8 cellular contexts compared by ENCODE assay signal in genomic region chr4:128288689-128289106, GRCh38. TPM values are rescaled to one million over a fixed set of nuclear protein-coding genes. Genes with fewer than 3 reads are reported as not detected.
DNase-seq lines count a peak whose midpoint lies in the region; ATAC-seq lines count a peak whose summit lies in the region.

No MANE protein-coding gene starts in this region.

- POLR2A ChIA-PET in naive thymus-derived CD4-positive, alpha-beta T cell (lab: Charles Lee), result interaction anchor here (1.1 to 3.3 kb wide), 3 partner anchors 228 to 324 kb away, joined by 4 to 13 read pairs (median 10); partner anchors contain the start of genes ABHD18, LARP1B and MFSD8

- H3K36me3 Mint-ChIP-seq in effector memory CD8-positive, alpha-beta T cell (ENCODE audit: insufficient read depth), result peaks cover 25% of the 10 kb centered on the region
- peaks cover 0 to 11% (median 4%) of the 10 kb centered on the region in 5 donors for H3K36me3 Mint-ChIP-seq in naive thymus-derived CD4-positive, alpha-beta T cell

- peak; percentile 30 for ATAC-seq in effector memory CD8-positive, alpha-beta T cell (replicated peaks)
- ATAC-seq in naive thymus-derived CD4-positive, alpha-beta T cell, result peak; percentile 31
- no peak for ATAC-seq in GM18909 (IDR thresholded peaks at IDR 0.05; ENCODE audit: poor library complexity, unreplicated experiment)

- H3K4me1 Mint-ChIP-seq in effector memory CD8-positive, alpha-beta T cell (ENCODE audit: low read depth in 2 of 2), result peaks cover 16 to 36% of the 10 kb centered on the region in 2 donors
- H3K4me1 Mint-ChIP-seq in naive thymus-derived CD4-positive, alpha-beta T cell, result peaks cover 24 to 47% (median 43%) of the 10 kb centered on the region in 7 donors

- H3K9me3 Mint-ChIP-seq in effector memory CD8-positive, alpha-beta T cell, result no peaks in the 10 kb centered on the region
- no peaks in the 10 kb centered on the region for H3K9me3 Mint-ChIP-seq in naive thymus-derived CD4-positive, alpha-beta T cell

- H3K27me3 Mint-ChIP-seq in effector memory CD8-positive, alpha-beta T cell, result no peaks in the 10 kb centered on the region
- no peaks in the 10 kb centered on the region for H3K27me3 Mint-ChIP-seq in naive thymus-derived CD4-positive, alpha-beta T cell

- no peaks in the 10 kb centered on the region for H3K9me3 ChIP-seq in naive thymus-derived CD4-positive, alpha-beta T cell (ENCODE audit: control insufficient read depth in 2 of 3, low read length in 3 of 3)

- H3K4me3 ChIP-seq in naive thymus-derived CD4-positive, alpha-beta T cell (ENCODE audit: low read length), result peak overlapping the region; percentile 88

- peaks cover 12 to 25% of the 10 kb centered on the region in 2 donors for H3K4me1 ChIP-seq in naive thymus-derived CD4-positive, alpha-beta T cell (ENCODE audit: control insufficient read depth in 2 of 2, insufficient read depth in 2 of 2, low read length in 2 of 2)

- peak overlapping the region; percentile 88 to 97 for H3K4me3 Mint-ChIP-seq in effector memory CD8-positive, alpha-beta T cell
- H3K4me3 Mint-ChIP-seq in naive thymus-derived CD4-positive, alpha-beta T cell, result peak overlapping the region; percentile 81 to 98 (median 87)

- H3K27me3 ChIP-seq in naive thymus-derived CD4-positive, alpha-beta T cell (ENCODE audit: control insufficient read depth in 2 of 2, insufficient read depth in 2 of 2, low read length in 2 of 2), result no peaks in the 10 kb centered on the region

- H3K36me3 ChIP-seq in naive thymus-derived CD4-positive, alpha-beta T cell (ENCODE audit: control insufficient read depth in 2 of 3, insufficient read depth in 3 of 3, low read length in 3 of 3), result no peaks in the 10 kb centered on the region

- H3K27ac ChIP-seq in naive thymus-derived CD4-positive, alpha-beta T cell (ENCODE audit: low read depth, low read length), result peak overlapping the region; percentile 98

- intact Hi-C loops in naive thymus-derived CD4-positive, alpha-beta T cell (cut with micrococcal nuclease), result loop anchor here (1.0 to 5.0 kb wide), 9 partner anchors 97 to 808 kb away; partner anchors contain the start of genes ABHD18 (in 2 of the 2), MFSD8 (in 2 of the 2), PLK4 (in 2 of the 2) and C4orf33 (in 1 of the 2)

- H3K27ac Mint-ChIP-seq in effector memory CD8-positive, alpha-beta T cell, result peak overlapping the region; percentile 91 to 96
- H3K27ac Mint-ChIP-seq in naive thymus-derived CD4-positive, alpha-beta T cell, result peak overlapping the region; percentile 82 to 99 (median 96)

- CTCF ChIA-PET in naive thymus-derived CD4-positive, alpha-beta T cell (lab: Charles Lee), result interaction anchor here (0.7 kb wide), 1 partner anchor 14 kb away, joined by 4 read pairs; no protein-coding TSS in a partner anchor

- DNase-seq in EL, result peak; percentile 21
- peak; percentile 39 to 56 for DNase-seq in Kasumi-1 (lab: John Stamatoyannopoulos, UW)
- peak; percentile 20 for DNase-seq in T-helper 22 cell (ENCODE audit: low read depth)
- DNase-seq in effector memory CD8-positive, alpha-beta T cell, result peak; percentile 38 to 57 (median 42)
- peak in 8 of 9 donors; percentile 13 to 87 (median 82) for DNase-seq in naive thymus-derived CD4-positive, alpha-beta T cell
- no peak for DNase-seq in epidermal melanocyte (ENCODE audit: insufficient read length, low spot score)
- DNase-seq in NK-92 treated with Interleukin-12 subunit alpha and Interleukin-12 subunit beta, amount 100 ng/mL, for 24 hours (lab: John Stamatoyannopoulos, UW), result no peak

RNA-seq across cellular contexts. Expression of gene PGRMC2, which starts 1.1 kb away (rescaled TPM):
- total RNA-seq in naive thymus-derived CD4-positive, alpha-beta T cell, result 10 to 100 TPM; 35.3 to 65.6 (median 49.2) TPM
- polyA plus RNA-seq in naive thymus-derived CD4-positive, alpha-beta T cell, result 10 to 100 TPM; 17.4 to 23.7 TPM

Comparison
In these comparisons a context has a peak if more than half of its experiments do, and no peak if none do; other contexts are left out.
1. DNase-seq: peak in EL (single experiment), Kasumi-1 (2 of 2), T-helper 22 cell (single experiment), effector memory CD8-positive, alpha-beta T cell (3 of 3) and naive thymus-derived CD4-positive, alpha-beta T cell (8 of 9); none in epidermal melanocyte (single experiment) and NK-92 treated with Interleukin-12 subunit alpha and Interleukin-12 subunit beta, amount 100 ng/mL, for 24 hours (single experiment).